8 cellular contexts compared by ENCODE assay signal in genomic region chr1:212368073-212368484, GRCh38. TPM values are rescaled to one million over a fixed set of nuclear protein-coding genes. Genes with fewer than 3 reads are reported as not detected.
DNase-seq lines count a peak whose midpoint lies in the region; ATAC-seq and TF ChIP-seq lines count a peak whose summit lies in the region.

No MANE protein-coding gene starts in this region.

- peak overlapping the region; percentile 56 for H3K27ac Mint-ChIP-seq in activated CD4-positive, alpha-beta memory T cell treated with anti-CD3 and anti-CD28 coated beads for 36 hours
- H3K27ac Mint-ChIP-seq in natural killer cell treated with Interleukin-12 subunit alpha and Interleukin-12 subunit beta and Interleukin-15 and Interleukin-18, amount 100 ng/mL, for 72 hours, result peak overlapping the region; percentile 10 to 24

- H3K9me3 ChIP-seq in AG04450 (ENCODE audit: control insufficient read depth, insufficient read depth, low read length) (no peaks in the 10 kb centered on the region), esophagus muscularis mucosa (no peaks in the 10 kb centered on the region), transverse colon (no peaks in the 10 kb centered on the region)

- in situ Hi-C loops in GM13976 (cut with MboI; ENCODE audit: low sequenced_read_pairs, unreplicated experiment), result loop anchor here (25.0 kb wide), 2 partner anchors 306 to 681 kb away; partner anchors contain the start of gene NEK2
- in situ Hi-C loops in transverse colon (cut with MboI; ENCODE audit: low pct_ligation_motif_present in 1 of 4, low pct_unique_long_range_greater_than_20kb in 1 of 4, low sequenced_read_pairs in 3 of 4), result loop anchor here in 2 of 4 donors (25.0 kb wide), 1 partner anchor 306 kb away; no protein-coding TSS in a partner anchor

- H3K9me3 Mint-ChIP-seq in activated CD4-positive, alpha-beta memory T cell treated with anti-CD3 and anti-CD28 coated beads for 36 hours, result peaks cover 7% of the 10 kb centered on the region
- H3K9me3 Mint-ChIP-seq in natural killer cell treated with Interleukin-12 subunit alpha and Interleukin-12 subunit beta and Interleukin-15 and Interleukin-18, amount 100 ng/mL, for 72 hours, result no peaks in the 10 kb centered on the region

- TF ChIP-seq CTCF in AG04450 (IDR thresholded peaks at IDR 0.05; ENCODE audit: low read depth, low read length) (peak; percentile 95), GM13976 (IDR thresholded peaks at IDR 0.05; ENCODE audit: borderline replicate concordance, control extremely low read depth, extremely low read depth, insufficient read depth, missing control alignments) (peak; percentile 62), esophagus muscularis mucosa (IDR thresholded peaks at IDR 0.05) (peak; percentile 77 to 95 (median 82)), transverse colon (IDR thresholded peaks at IDR 0.05) (peak; percentile 76 to 81 (median 79))

- no peak for TF ChIP-seq POLR2A in esophagus muscularis mucosa (IDR thresholded peaks at IDR 0.05; ENCODE audit: low read depth)
- no peak for TF ChIP-seq POLR2A in transverse colon (IDR thresholded peaks at IDR 0.05)

- intact Hi-C loops in activated CD4-positive, alpha-beta memory T cell treated with anti-CD3 and anti-CD28 coated beads for 36 hours (cut with micrococcal nuclease), result loop anchor here (2.0 to 10.0 kb wide), 7 partner anchors 51 to 683 kb away; partner anchors contain the start of gene LPGAT1
- intact Hi-C loops in esophagus muscularis mucosa (cut with DNase I) (loop anchor here (2.0 to 5.0 kb wide), 3 partner anchors 76 to 297 kb away; no protein-coding TSS in a partner anchor), transverse colon (cut with DNase I; ENCODE audit: low total_unique reads) (loop anchor here (5.0 kb wide), 2 partner anchors 89 to 296 kb away; no protein-coding TSS in a partner anchor)

- 73% methylated on average over 3 of the region's 3 CpGs for WGBS in esophagus muscularis mucosa
- 63 to 100% methylated on average over 1 to 3 of the region's 3 CpGs for WGBS in transverse colon (ENCODE audit: low coverage in 1 of 2), 2 donors

- POLR2A ChIA-PET in AG04450 (lab: Yijun Ruan, JAX), result no interaction called here
- POLR2A ChIA-PET in activated CD4-positive, alpha-beta memory T cell treated with anti-CD3 and anti-CD28 coated beads for 36 hours (lab: Charles Lee), result no interaction called here

- peak; percentile 47 for DNase-seq in AG04450 (ENCODE audit: low read depth, low spot score)
- peak; percentile 71 for DNase-seq in GM13976 (ENCODE audit: low spot score)
- DNase-seq in NCI-H748 (lab: John Stamatoyannopoulos, UW; ENCODE audit: unreplicated experiment), result peak; percentile 52
- peak; percentile 64 for DNase-seq in activated CD4-positive, alpha-beta memory T cell treated with anti-CD3 and anti-CD28 coated beads for 36 hours
- DNase-seq in esophagus muscularis mucosa (ENCODE audit: extremely low spot score), result no peak
- peak; percentile 74 for DNase-seq in natural killer cell treated with Interleukin-12 subunit alpha and Interleukin-12 subunit beta and Interleukin-15 and Interleukin-18, amount 100 ng/mL, for 72 hours (ENCODE audit: low spot score)
- peak; percentile 50 for DNase-seq in transverse colon

- H3K4me3 ChIP-seq in AG04450 (ENCODE audit: low read depth, low read length) (no peak overlapping the region), esophagus muscularis mucosa (no peak overlapping the region), transverse colon (no peak overlapping the region)

- H3K4me1 Mint-ChIP-seq in activated CD4-positive, alpha-beta memory T cell treated with anti-CD3 and anti-CD28 coated beads for 36 hours (ENCODE audit: low read depth), result no peaks in the 10 kb centered on the region
- peaks cover 7 to 13% of the 10 kb centered on the region in 2 donors for H3K4me1 Mint-ChIP-seq in natural killer cell treated with Interleukin-12 subunit alpha and Interleukin-12 subunit beta and Interleukin-15 and Interleukin-18, amount 100 ng/mL, for 72 hours (ENCODE audit: low read depth in 2 of 2)

- H3K4me1 ChIP-seq in esophagus muscularis mucosa (peaks cover 8 to 38% (median 33%) of the 10 kb centered on the region in 4 donors), transverse colon (no peaks in the 10 kb centered on the region)

- H3K27ac ChIP-seq in AG04450 (ENCODE audit: low read depth, low read length) (no peak overlapping the region), esophagus muscularis mucosa (replicated peaks in 1 of 4) (no peak overlapping the region), transverse colon (no peak overlapping the region)

- ATAC-seq in HG03108 (IDR thresholded peaks at IDR 0.05; ENCODE audit: unreplicated experiment), result peak; percentile 74
- ATAC-seq in natural killer cell treated with Interleukin-12 subunit alpha and Interleukin-12 subunit beta and Interleukin-15 and Interleukin-18, amount 100 ng/mL, for 72 hours, result peak; percentile 85 to 92

- H3K36me3 Mint-ChIP-seq in activated CD4-positive, alpha-beta memory T cell treated with anti-CD3 and anti-CD28 coated beads for 36 hours, result peaks cover 51% of the 10 kb centered on the region
- H3K36me3 Mint-ChIP-seq in natural killer cell treated with Interleukin-12 subunit alpha and Interleukin-12 subunit beta and Interleukin-15 and Interleukin-18, amount 100 ng/mL, for 72 hours, result peaks cover 28% of the 10 kb centered on the region

- peaks cover 0 to 20% (median 4%) of the 10 kb centered on the region in 4 donors for H3K36me3 ChIP-seq in esophagus muscularis mucosa
- H3K36me3 ChIP-seq in transverse colon, result peaks cover 0 to 5% (median 0%) of the 10 kb centered on the region in 4 donors

- CTCF ChIA-PET in AG04450 (lab: Charles Lee), result interaction anchor here (0.6 to 7.2 kb wide), 20 partner anchors 12 to 492 kb away, joined by 3 to 226 read pairs (median 4); partner anchors contain the start of genes DTL and INTS7
- CTCF ChIA-PET in activated CD4-positive, alpha-beta memory T cell treated with anti-CD3 and anti-CD28 coated beads for 36 hours (lab: Charles Lee), result interaction anchor here (0.6 to 6.0 kb wide), 25 partner anchors 9 to 355 kb away, joined by 3 to 100 read pairs (median 4); partner anchors contain the start of genes DTL and INTS7

- H3K27me3 Mint-ChIP-seq in activated CD4-positive, alpha-beta memory T cell treated with anti-CD3 and anti-CD28 coated beads for 36 hours, result no peaks in the 10 kb centered on the region
- H3K27me3 Mint-ChIP-seq in natural killer cell treated with Interleukin-12 subunit alpha and Interleukin-12 subunit beta and Interleukin-15 and Interleukin-18, amount 100 ng/mL, for 72 hours, result no peaks in the 10 kb centered on the region

- H3K27me3 ChIP-seq in AG04450 (ENCODE audit: control insufficient read depth, insufficient read depth, low read length), result no peaks in the 10 kb centered on the region
- no peaks in the 10 kb centered on the region for H3K27me3 ChIP-seq in esophagus muscularis mucosa
- H3K27me3 ChIP-seq in transverse colon, result no peaks in the 10 kb centered on the region

- TF ChIP-seq EP300 in esophagus muscularis mucosa (IDR thresholded peaks at IDR 0.05) (no peak), transverse colon (IDR thresholded peaks at IDR 0.05; ENCODE audit: low read depth) (no peak)

- no peak overlapping the region for H3K4me3 Mint-ChIP-seq in activated CD4-positive, alpha-beta memory T cell treated with anti-CD3 and anti-CD28 coated beads for 36 hours
- H3K4me3 Mint-ChIP-seq in natural killer cell treated with Interleukin-12 subunit alpha and Interleukin-12 subunit beta and Interleukin-15 and Interleukin-18, amount 100 ng/mL, for 72 hours, result no peak overlapping the region

RNA-seq across cellular contexts. Expression of gene PACC1, which starts 46.6 kb away (rescaled TPM):
- polyA plus RNA-seq in AG04450 (2011; rRNA removed), result 10.6 and 12.6 TPM in 2 replicates
- polyA minus RNA-seq in AG04450 (2011; rRNA and poly(A)+ RNA removed), result 13.5 and 22.7 TPM in 2 replicates
- total RNA-seq in activated CD4-positive, alpha-beta memory T cell treated with anti-CD3 and anti-CD28 coated beads for 36 hours, result 1 to 10 TPM; 9.6 to 10.0 TPM
- total RNA-seq in esophagus muscularis mucosa (1 to 10 TPM; 2.2 to 5.0 (median 3.7) TPM), transverse colon (1 to 10 TPM in 3 of 4 donors, not detected in 1; 2.6 to 4.6 (median 2.7) TPM)
- 10 to 100 TPM; 11.8 to 26.6 TPM for total RNA-seq in natural killer cell treated with Interleukin-12 subunit alpha and Interleukin-12 subunit beta and Interleukin-15 and Interleukin-18, amount 100 ng/mL, for 72 hours
